ENCODE assay signal across 6 cellular contexts in the genomic region with DNA sequence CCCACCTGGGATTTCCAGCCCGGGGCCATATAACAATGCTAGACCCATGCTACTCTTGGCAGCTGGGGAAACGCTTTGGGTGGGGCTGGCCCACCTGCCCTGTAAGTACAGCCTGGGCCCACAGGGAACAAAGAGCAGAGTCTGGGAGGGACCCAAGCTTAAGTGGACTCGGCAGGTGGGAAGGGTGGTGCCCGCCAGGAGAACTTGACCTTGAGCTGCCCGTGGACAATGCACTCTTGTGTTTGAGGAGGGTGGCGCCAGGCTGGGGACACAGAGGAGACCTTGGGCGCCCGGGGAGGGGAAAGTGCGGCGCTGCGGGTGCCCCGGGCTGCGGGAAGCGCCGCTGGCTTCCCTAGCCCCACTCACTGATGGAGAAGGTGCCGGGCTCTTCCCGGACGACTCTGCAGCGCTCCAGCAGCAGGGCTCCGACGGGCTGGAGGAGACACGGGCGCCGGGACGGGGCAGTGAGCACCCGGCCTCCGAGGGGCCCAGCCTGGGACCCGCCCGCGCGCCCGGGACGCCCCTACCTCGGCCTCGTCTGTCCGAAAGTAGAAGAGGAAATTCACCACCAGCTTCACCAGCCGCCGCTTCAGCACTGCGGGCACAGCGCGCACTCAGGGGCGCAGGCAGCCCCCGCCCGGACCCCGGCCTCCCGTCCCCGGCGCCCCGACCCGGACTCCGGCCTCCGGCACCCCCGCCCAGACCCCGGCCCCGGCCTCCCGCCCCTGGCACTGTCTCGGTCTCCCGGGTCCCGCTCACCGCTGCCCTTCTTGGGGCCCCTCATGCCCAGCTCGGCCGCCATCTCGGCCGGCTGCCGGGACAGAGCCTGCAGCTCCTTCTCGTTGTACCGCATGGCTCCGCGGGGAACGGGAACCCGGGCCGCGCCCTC. TPM values are rescaled to one million over a fixed set of nuclear protein-coding genes. Genes with fewer than 3 reads are reported as not detected.
DNase-seq lines count a peak whose midpoint lies in the region; ATAC-seq and TF ChIP-seq lines count a peak whose summit lies in the region.

No MANE protein-coding gene starts in this region.

- no peaks in the 10 kb centered on the region for H3K9me3 Mint-ChIP-seq in endodermal cell

- H3K4me1 ChIP-seq in BLaER1 (peaks cover 80% of the 10 kb centered on the region), endodermal cell (ENCODE audit: control insufficient read depth, insufficient read depth, low read length) (peaks cover 4% of the 10 kb centered on the region), gastrocnemius medialis (peaks cover 56 to 64% of the 10 kb centered on the region in 2 donors)

- H3K27ac Mint-ChIP-seq in endodermal cell = peak overlapping the region; percentile 93

- H3K27ac ChIP-seq in BLaER1 (peak overlapping the region; percentile 99), endodermal cell (ENCODE audit: low read depth, low read length) (peak overlapping the region; percentile 97), gastrocnemius medialis (peak overlapping the region; percentile 94 to 98 (median 97))

- TF ChIP-seq CTCF in endodermal cell (conservative IDR thresholded peaks at IDR 0.05) = no peak
- TF ChIP-seq CTCF in gastrocnemius medialis (IDR thresholded peaks at IDR 0.05 in 4 of 5, conservative IDR thresholded peaks at IDR 0.05 in 1 of 5) = no peak

- H3K4me2 ChIP-seq in BLaER1 = peak overlapping the region; percentile 96

- in situ Hi-C loops in gastrocnemius medialis (cut with MboI; ENCODE audit: low sequenced_read_pairs in 4 of 4) = loop anchor here in 2 of 4 donors (5.0 to 10.0 kb wide), 2 partner anchors 42 to 81 kb away; a partner anchor contains a TSS

- peaks cover 34% of the 10 kb centered on the region for H3K36me3 Mint-ChIP-seq in endodermal cell (ENCODE audit: low read depth)

- H3K9me3 ChIP-seq in BLaER1 (no peaks in the 10 kb centered on the region), endodermal cell (ENCODE audit: control insufficient read depth, low read length) (no peaks in the 10 kb centered on the region), gastrocnemius medialis (no peaks in the 10 kb centered on the region)

- H3K36me3 ChIP-seq in BLaER1 (peaks cover 43% of the 10 kb centered on the region), endodermal cell (ENCODE audit: control insufficient read depth, insufficient read depth, low read length) (peaks cover 38% of the 10 kb centered on the region), gastrocnemius medialis (peaks cover 0 to 9% of the 10 kb centered on the region in 2 donors)

- H3K4me1 Mint-ChIP-seq in endodermal cell = peaks cover 30% of the 10 kb centered on the region

- H4K20me1 ChIP-seq in BLaER1 = peaks cover 89% of the 10 kb centered on the region

- H3K27me3 ChIP-seq in BLaER1 (no peaks in the 10 kb centered on the region), endodermal cell (ENCODE audit: control insufficient read depth, insufficient read depth, low read length, poor library complexity, severe bottlenecking) (no peaks in the 10 kb centered on the region), gastrocnemius medialis (no peaks in the 10 kb centered on the region)

- 0% methylated on average over 32 to 73 of the region's 73 CpGs for WGBS in endodermal cell (ENCODE audit: insufficient coverage in 1 of 2, insufficient read length in 1 of 2), 2 experiments

- peak; percentile 14 for ATAC-seq in GM21576 (IDR thresholded peaks at IDR 0.05; ENCODE audit: unreplicated experiment)
- ATAC-seq in gastrocnemius medialis = peak in 1 of 2 donors; percentile 2

- H3K9ac ChIP-seq in BLaER1 (peak overlapping the region; percentile 98), endodermal cell (ENCODE audit: extremely low read depth, low read length, poor library complexity, severe bottlenecking) (peak overlapping the region; percentile 97)

- H3K4me3 Mint-ChIP-seq in endodermal cell = peak overlapping the region; percentile 92

- DNase-seq in NCI-H2171 (lab: John Stamatoyannopoulos, UW) (peak; percentile 48), endodermal cell (no peak), gastrocnemius medialis (peak in 1 of 2 donors; percentile 62)
- no peak for DNase-seq in stimulated activated naive CD4-positive, alpha-beta T cell (lab: John Stamatoyannopoulos, UW)

- peak in 1 of 2 donors; percentile 39 for TF ChIP-seq POLR2A in gastrocnemius medialis (IDR thresholded peaks at IDR 0.05)

- H3K4me3 ChIP-seq in BLaER1 (peak overlapping the region; percentile 97), endodermal cell (ENCODE audit: low read length) (peak overlapping the region; percentile 91), gastrocnemius medialis (peak overlapping the region; percentile 67 to 94 (median 86))

- H3K27me3 Mint-ChIP-seq in endodermal cell (ENCODE audit: insufficient read depth) = no peaks in the 10 kb centered on the region

- intact Hi-C loops in gastrocnemius medialis (cut with DNase I; ENCODE audit: low total_unique reads) = loop anchor here (1.0 to 2.0 kb wide), 5 partner anchors 21 to 156 kb away; a partner anchor contains a TSS

RNA-seq across cellular contexts. Expression of a gene that starts 0.5 kb away (rescaled TPM):
- 100 to 1,000 TPM; 146 to 192 TPM for total RNA-seq in endodermal cell
- 103 TPM for polyA plus RNA-seq in endodermal cell (2013, experiment 1 of 2)
- 96.8 TPM for polyA plus RNA-seq in endodermal cell (2013, experiment 2 of 2)
- total RNA-seq in gastrocnemius medialis = 10 to 100 TPM; 50.1 to 72.4 (median 61.6) TPM

RNA-seq across cellular contexts. Expression of a gene that starts 1.0 kb away (rescaled TPM):
- 100 to 1,000 TPM; 126 to 132 TPM for total RNA-seq in endodermal cell
- polyA plus RNA-seq in endodermal cell (2013, experiment 1 of 2) = 147 TPM
- 122 TPM for polyA plus RNA-seq in endodermal cell (2013, experiment 2 of 2)
- 10 to 100 TPM; 23.9 to 29.2 (median 26.5) TPM for total RNA-seq in gastrocnemius medialis

RNA-seq across cellular contexts. Expression of a gene that starts 13.5 kb away (rescaled TPM):
- total RNA-seq in endodermal cell (10 to 100 TPM; 20.5 to 35.1 TPM), gastrocnemius medialis (1 to 10 TPM in 2 of 4 donors, under 1 TPM in 2; 0.80 to 3.9 (median 1.2) TPM)
- 4.8 TPM for polyA plus RNA-seq in endodermal cell (2013, experiment 1 of 2)
- polyA plus RNA-seq in endodermal cell (2013, experiment 2 of 2) = 5.6 TPM

RNA-seq across cellular contexts. Expression of a gene that starts 20.6 kb away (rescaled TPM):
- total RNA-seq in endodermal cell (under 1 TPM; 0.66 to 0.89 TPM), gastrocnemius medialis (100 to 1,000 TPM; 152 to 383 (median 303) TPM)
- polyA plus RNA-seq in endodermal cell (2013, experiment 1 of 2) = not detected
- polyA plus RNA-seq in endodermal cell (2013, experiment 2 of 2) = not detected

RNA-seq across cellular contexts. Expression of a gene that starts 46.3 kb away (rescaled TPM):
- total RNA-seq in endodermal cell = not detected
- not detected for polyA plus RNA-seq in endodermal cell (2013, experiment 1 of 2)
- 0.08 TPM for polyA plus RNA-seq in endodermal cell (2013, experiment 2 of 2)
- under 1 TPM in 1 of 4 donors, not detected in 3; 0.11 TPM for total RNA-seq in gastrocnemius medialis

Comparison
In these comparisons a context has a peak if more than half of its experiments do, and no peak if none do; other contexts are left out.
1. RNA of a gene that starts 1.0 kb away (total RNA-seq): 126 to 132 TPM in endodermal cell; 23.9 to 29.2 TPM in gastrocnemius medialis; every median in the first group is over 4 times any median in the second.
2. RNA of a gene that starts 13.5 kb away (total RNA-seq): 20.5 to 35.1 TPM in endodermal cell; 0.80 to 3.9 TPM in gastrocnemius medialis; every median in the first group is over 4 times any median in the second.
3. Peak in every context shown above with its lines, with median percentiles within 50 percentile points of each other: H3K27ac ChIP-seq and H3K4me3 ChIP-seq.